34 cellular contexts compared by ENCODE assay signal in the genomic region with DNA sequence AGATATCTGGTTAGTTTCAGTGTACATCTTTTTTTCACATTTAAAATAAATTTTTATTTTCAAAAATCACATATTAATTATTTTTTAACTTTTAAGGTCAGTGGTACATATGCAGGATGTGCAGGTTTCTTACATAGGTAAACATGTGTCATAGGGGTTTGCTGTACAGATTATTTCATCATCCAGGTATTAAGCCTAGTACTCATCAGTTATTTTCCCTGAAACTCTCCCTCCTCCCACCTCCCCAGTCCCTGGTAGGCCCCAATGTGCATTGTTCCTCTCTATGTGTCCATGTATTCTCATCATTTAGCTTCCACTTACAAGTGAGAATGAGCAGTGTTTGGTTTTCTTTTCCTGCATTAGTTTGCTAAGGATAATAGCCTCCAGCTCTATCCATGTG.
"Had no signal": no experiment of that assay in that cellular context is flagged by ENCODE, and none has a peak within 500 bp of the region (broad histone marks: within the 10 kb centered on the region; RNA-seq: fewer than 3 reads in every experiment).

No MANE protein-coding gene starts in this region.

- H3K36me3 ChIP-seq: MG63 had no signal

- H3K27me3 ChIP-seq: MG63 had no signal

- H3K4me3 ChIP-seq: MG63 had no signal

- DNase-seq: Karpas-422, Kasumi-1, MG63, MM.1S, MV-4-11, NCI-H1048, NCI-H1092, NCI-H1092 treated with DMSO at 0.1 percent for 48 hours, NCI-H1105, NCI-H1105 treated with DMSO at 0.1 percent for 48 hours, NCI-H1417, NCI-H1417 treated with DMSO at 0.1 percent for 48 hours, NCI-H1436, NCI-H1436 treated with DMSO at 0.1 percent for 48 hours, NCI-H146, NCI-H1694, NCI-H1694 treated with DMSO at 0.1 percent for 48 hours, NCI-H187, NCI-H187 treated with DMSO at 0.1 percent for 48 hours, NCI-H1930, NCI-H2029, NCI-H2029 treated with DMSO at 0.1 percent for 48 hours, NCI-H2081, NCI-H2081 treated with DMSO at 0.1 percent for 48 hours, NCI-H2107, NCI-H2171, NCI-H2171 treated with DMSO at 0.1 percent for 48 hours, NCI-H2227 treated with DMSO at 0.1 percent for 48 hours, NCI-H226, NCI-H345, NCI-H446, NCI-H446 treated with DMSO at 0.1 percent for 48 hours, NCI-H510A, NCI-H510A treated with DMSO at 0.1 percent for 48 hours had no signal
